9 cellular contexts compared by ENCODE assay signal in the genomic region with DNA sequence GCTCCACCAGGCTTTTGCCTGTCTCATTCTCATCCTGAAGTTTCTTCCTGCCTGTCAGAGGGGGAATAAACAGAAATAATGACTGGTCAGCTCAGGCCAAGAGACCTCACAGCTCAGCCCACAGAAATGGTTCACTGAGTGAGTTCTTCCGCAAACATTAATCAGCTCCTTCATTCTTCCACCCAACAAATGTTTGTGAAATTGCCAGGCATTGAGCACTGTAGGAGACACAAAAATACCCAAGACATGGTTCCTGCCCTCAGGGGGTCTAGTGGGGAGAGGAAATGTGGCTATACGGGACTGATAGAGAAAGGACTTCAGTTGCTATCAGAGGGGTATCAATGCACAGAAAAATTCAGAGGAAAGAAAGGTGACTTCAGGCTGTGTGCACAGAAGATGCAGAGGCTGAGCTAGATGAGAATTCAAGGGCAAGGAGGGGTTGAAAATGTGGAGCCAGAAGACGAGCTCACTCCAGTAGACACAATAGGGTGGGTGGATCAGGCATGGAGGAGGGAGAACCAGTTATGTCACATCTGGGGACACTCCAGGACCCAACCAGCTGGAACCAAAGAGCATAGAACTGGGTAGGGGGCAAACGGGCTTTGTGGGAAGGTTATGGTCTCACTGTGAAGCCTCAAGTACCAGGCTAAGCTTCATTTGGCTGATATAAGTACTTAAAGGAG. TPM values are rescaled to one million over a fixed set of nuclear protein-coding genes. Genes with fewer than 3 reads are reported as not detected.
DNase-seq lines count a peak whose midpoint lies in the region; ATAC-seq and TF ChIP-seq lines count a peak whose summit lies in the region.
"Had no signal": no experiment of that assay in that cellular context is flagged by ENCODE, and none has a peak within 500 bp of the region (broad histone marks: within the 10 kb centered on the region; RNA-seq: fewer than 3 reads in every experiment).

No MANE protein-coding gene starts in this region.

- H3K4me3 ChIP-seq in neural progenitor cell = no peak overlapping the region

- H3K27me3 ChIP-seq in neural progenitor cell = no peaks in the 10 kb centered on the region

- H3K27me3 Mint-ChIP-seq in chondrocyte (ENCODE audit: low read depth) (no peaks in the 10 kb centered on the region), neural progenitor cell (ENCODE audit: insufficient read depth, low read depth) (peaks cover 4% of the 10 kb centered on the region)

- no peaks in the 10 kb centered on the region for H3K9me3 ChIP-seq in neural progenitor cell (ENCODE audit: low read depth)

- H3K4me2 ChIP-seq in neural progenitor cell = no peak overlapping the region
- H3K4me2 ChIP-seq: KMS-11 had no signal

- no peaks in the 10 kb centered on the region for H3K36me3 ChIP-seq in neural progenitor cell

- H3K9me3 Mint-ChIP-seq in chondrocyte (ENCODE audit: low read depth) = no peaks in the 10 kb centered on the region
- no peaks in the 10 kb centered on the region for H3K9me3 Mint-ChIP-seq in neural progenitor cell

- H2AFZ ChIP-seq in neural progenitor cell (replicated peaks) = no peak overlapping the region

- no peaks in the 10 kb centered on the region for H3K79me2 ChIP-seq in neural progenitor cell (ENCODE audit: low read depth)

- TF ChIP-seq CTCF in chondrocyte (IDR thresholded peaks at IDR 0.05) = no peak
- TF ChIP-seq CTCF in neural progenitor cell (IDR thresholded peaks at IDR 0.05) = no peak

- H4K20me1 ChIP-seq in neural progenitor cell (ENCODE audit: low read depth) = no peaks in the 10 kb centered on the region

- no peak overlapping the region for H3K9ac ChIP-seq in neural progenitor cell
- H3K9ac ChIP-seq: KMS-11 had no signal

- H3K4me1 Mint-ChIP-seq in chondrocyte (ENCODE audit: low read depth) (peaks cover 97% of the 10 kb centered on the region), neural progenitor cell (peaks cover 57% of the 10 kb centered on the region)

- DNase-seq in DMS53 (lab: John Stamatoyannopoulos, UW) (peak; percentile 93), NCI-H2029 treated with DMSO at 0.1 percent for 48 hours (lab: John Stamatoyannopoulos, UW) (peak; percentile 88), chondrocyte (ENCODE audit: low spot score) (no peak), neural progenitor cell (ENCODE audit: low spot score) (no peak), T-helper 9 cell (no peak), cerebellar nuclear complex (lab: John Stamatoyannopoulos, UW) (no peak)

- H3F3A ChIP-seq in neural progenitor cell (ENCODE audit: low read depth) = no peaks in the 10 kb centered on the region

- H3K4me3 Mint-ChIP-seq in chondrocyte (ENCODE audit: unreplicated experiment) (no peak overlapping the region), neural progenitor cell (no peak overlapping the region)

- no peaks in the 10 kb centered on the region for H3K4me1 ChIP-seq in neural progenitor cell

- no peak overlapping the region for H3K27ac ChIP-seq in neural progenitor cell
- H3K27ac ChIP-seq: KMS-11 had no signal

- H3K36me3 Mint-ChIP-seq in chondrocyte (ENCODE audit: low read depth) = peaks cover 11% of the 10 kb centered on the region
- H3K36me3 Mint-ChIP-seq in neural progenitor cell = peaks cover 4% of the 10 kb centered on the region

- H3K27ac Mint-ChIP-seq in chondrocyte (ENCODE audit: unreplicated experiment) (peak overlapping the region; percentile 100), neural progenitor cell (peak overlapping the region; percentile 26)

- ATAC-seq in HG02884 (IDR thresholded peaks at IDR 0.05; ENCODE audit: unreplicated experiment) (no peak), GM18873 (IDR thresholded peaks at IDR 0.05; ENCODE audit: low FRiP score, unreplicated experiment) (no peak)

RNA-seq across cellular contexts. Expression of a gene that starts 20.9 kb away (rescaled TPM):
- total RNA-seq in chondrocyte = 291 to 526 TPM (median 524 TPM) in 3 replicates
- 1.2 and 1.6 TPM in 2 replicates for total RNA-seq in neural progenitor cell (ENCODE audit: low replicate concordance)

RNA-seq across cellular contexts. Expression of a gene that starts 35.1 kb away (rescaled TPM):
- 7.5 to 9.3 TPM (median 8.4 TPM) in 3 replicates for total RNA-seq in chondrocyte
- total RNA-seq in neural progenitor cell (ENCODE audit: low replicate concordance) = 36.8 and 57.7 TPM in 2 replicates

Comparison
In these comparisons a context has a peak if more than half of its experiments do, and no peak if none do; other contexts are left out.
1. DNase-seq: peak in DMS53 (single experiment) and NCI-H2029 treated with DMSO at 0.1 percent for 48 hours (single experiment); none in chondrocyte (single experiment), neural progenitor cell (single experiment), T-helper 9 cell (single experiment) and cerebellar nuclear complex (0 of 2).
2. RNA of a gene that starts 20.9 kb away (total RNA-seq): 291 to 526 TPM in chondrocyte; 1.2 to 1.6 TPM in neural progenitor cell; every median in the first group is over 100 times any median in the second.